In the genomic region with DNA sequence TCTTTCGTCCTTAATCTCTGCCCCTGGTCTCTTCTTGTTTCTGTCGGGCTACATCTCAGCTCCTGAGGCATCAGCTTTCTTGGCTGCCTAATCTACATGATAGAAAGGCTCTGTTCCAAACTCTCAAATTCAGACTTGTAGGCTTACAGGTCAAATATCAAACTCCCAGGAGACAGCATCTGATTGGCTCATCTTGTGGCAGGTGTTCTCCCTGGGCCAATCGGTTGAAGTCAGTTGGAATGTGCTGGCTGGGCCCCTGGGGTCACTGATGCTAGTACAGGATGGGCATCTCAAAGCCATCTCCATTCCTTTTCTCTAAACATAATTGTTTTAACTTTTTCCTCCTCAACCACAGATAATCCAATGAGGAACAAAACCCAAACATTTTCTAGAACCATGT, we compare ENCODE assay signal across 23 cellular contexts.
"Had no signal": no experiment of that assay in that cellular context is flagged by ENCODE, and none has a peak within 500 bp of the region (broad histone marks: within the 10 kb centered on the region; RNA-seq: fewer than 3 reads in every experiment).

No MANE protein-coding gene starts in this region.

- H3K4me3 ChIP-seq: colonic mucosa, esophagus muscularis mucosa, gastroesophageal sphincter, heart left ventricle, hepatocyte, lower lobe of right lung, pancreas, right lobe of liver, transverse colon, upper lobe of right lung, uterus had no signal

- H3K4me1 ChIP-seq: colonic mucosa, foreskin keratinocyte, heart left ventricle, lower lobe of right lung, pancreas, transverse colon, upper lobe of right lung, uterus had no signal

- H3K9me3 ChIP-seq: colonic mucosa, esophagus muscularis mucosa, gastroesophageal sphincter, heart left ventricle, lower lobe of right lung, neutrophil, pancreas, right lobe of liver, transverse colon, upper lobe of right lung, uterus had no signal

- DNase-seq: colonic mucosa; effector CD8-positive, alpha-beta T cell; endodermal cell; foreskin keratinocyte; heart left ventricle; immature natural killer cell; left ventricle myocardium superior; lower lobe of right lung; natural killer cell; pancreas; right lobe of liver; small intestine; stimulated activated CD4-positive, alpha-beta T cell treated with anti-CD3 and anti-CD28 coated beads, Interleukin-15, amount 100 ng/mL, for 24 hours; stimulated activated CD4-positive, alpha-beta T cell treated with anti-CD3 and anti-CD28 coated beads, Interleukin-2, amount 100 ng/mL, for 48 hours; stimulated activated naive B cell treated with anti-CD40 and anti-IgM and Interleukin-4, amounts not matched to agents 10 μg/mL and 1 μg/mL and 100 μg/mL, for 72 hours; transverse colon; upper lobe of right lung; uterus had no signal

- H3K27ac ChIP-seq: colonic mucosa, epithelial cell of prostate, esophagus muscularis mucosa, foreskin keratinocyte, gastroesophageal sphincter, heart left ventricle, hepatocyte, lower lobe of right lung, neutrophil, pancreas, right lobe of liver, transverse colon, upper lobe of right lung, uterus had no signal

- H3K36me3 ChIP-seq: colonic mucosa, esophagus muscularis mucosa, gastroesophageal sphincter, heart left ventricle, lower lobe of right lung, neutrophil, pancreas, right lobe of liver, transverse colon, upper lobe of right lung, uterus had no signal

- H3K27me3 ChIP-seq: colonic mucosa, esophagus muscularis mucosa, foreskin keratinocyte, gastroesophageal sphincter, hepatocyte, neutrophil, pancreas, right lobe of liver, transverse colon, upper lobe of right lung, uterus had no signal
